ENCODE assay signal across 13 cellular contexts in genomic region chr15:70479056-70479455, GRCh38.
DNase-seq lines count a peak whose midpoint lies in the region; ATAC-seq, FAIRE-seq and TF ChIP-seq lines count a peak whose summit lies in the region.
"Had no signal": no experiment of that assay in that cellular context is flagged by ENCODE, and none has a peak within 500 bp of the region (broad histone marks: within the 10 kb centered on the region; RNA-seq: fewer than 3 reads in every experiment).

No MANE protein-coding gene starts in this region.

- no peaks in the 10 kb centered on the region for H3K9me3 ChIP-seq in KOPT-K1 (ENCODE audit: insufficient read depth, low read length, poor library complexity, severe bottlenecking)
- H3K9me3 ChIP-seq: right atrium auricular region had no signal

- no peaks in the 10 kb centered on the region for H3K36me3 Mint-ChIP-seq in activated naive CD4-positive, alpha-beta T cell treated with anti-CD3 and anti-CD28 coated beads for 36 hours (ENCODE audit: low read depth)
- H3K36me3 Mint-ChIP-seq in central memory CD8-positive, alpha-beta T cell (ENCODE audit: insufficient read depth): peaks cover 2% of the 10 kb centered on the region
- H3K36me3 Mint-ChIP-seq in stimulated activated effector memory CD8-positive, alpha-beta T cell treated with anti-CD3 and anti-CD28 coated beads, Interleukin-12 subunit alpha, Interleukin-12 subunit beta, amount 100 ng/mL, for 72 hours: peaks cover 22% of the 10 kb centered on the region

- H3K27ac ChIP-seq in KOPT-K1 (ENCODE audit: low read depth, low read length, poor library complexity, severe bottlenecking): peak overlapping the region; percentile 61
- H3K27ac ChIP-seq: right atrium auricular region had no signal

- no peak for FAIRE-seq in D721Med (lab: Jason Lieb, UNC)
- FAIRE-seq: endothelial cell of umbilical vein had no signal

- peaks cover 21% of the 10 kb centered on the region for H3K27me3 Mint-ChIP-seq in activated naive CD4-positive, alpha-beta T cell treated with anti-CD3 and anti-CD28 coated beads for 36 hours (ENCODE audit: low read depth)
- peaks cover 40% of the 10 kb centered on the region for H3K27me3 Mint-ChIP-seq in central memory CD8-positive, alpha-beta T cell

- peak overlapping the region; percentile 7 for H3K27ac Mint-ChIP-seq in activated naive CD4-positive, alpha-beta T cell treated with anti-CD3 and anti-CD28 coated beads for 36 hours
- no peak overlapping the region for H3K27ac Mint-ChIP-seq in central memory CD8-positive, alpha-beta T cell (ENCODE audit: low read depth)
- H3K27ac Mint-ChIP-seq in stimulated activated effector memory CD8-positive, alpha-beta T cell treated with anti-CD3 and anti-CD28 coated beads, Interleukin-12 subunit alpha, Interleukin-12 subunit beta, amount 100 ng/mL, for 72 hours: peak overlapping the region; percentile 21

- H3K9me3 Mint-ChIP-seq in activated naive CD4-positive, alpha-beta T cell treated with anti-CD3 and anti-CD28 coated beads for 36 hours: no peaks in the 10 kb centered on the region
- no peaks in the 10 kb centered on the region for H3K9me3 Mint-ChIP-seq in central memory CD8-positive, alpha-beta T cell
- no peaks in the 10 kb centered on the region for H3K9me3 Mint-ChIP-seq in stimulated activated effector memory CD8-positive, alpha-beta T cell treated with anti-CD3 and anti-CD28 coated beads, Interleukin-12 subunit alpha, Interleukin-12 subunit beta, amount 100 ng/mL, for 72 hours

- TF ChIP-seq CTCF in D721Med (IDR thresholded peaks at IDR 0.05; ENCODE audit: insufficient read depth, missing control alignments): no peak

- CTCF ChIA-PET in activated naive CD4-positive, alpha-beta T cell treated with anti-CD3 and anti-CD28 coated beads for 36 hours (lab: Charles Lee): interaction anchor here (1.0 to 4.5 kb wide), 4 partner anchors 9 to 25 kb away, joined by 3 to 28 read pairs (median 4); no protein-coding TSS in a partner anchor

- H3K4me1 Mint-ChIP-seq in activated naive CD4-positive, alpha-beta T cell treated with anti-CD3 and anti-CD28 coated beads for 36 hours (ENCODE audit: low read depth): peaks cover 45% of the 10 kb centered on the region
- peaks cover 37% of the 10 kb centered on the region for H3K4me1 Mint-ChIP-seq in central memory CD8-positive, alpha-beta T cell
- peaks cover 81% of the 10 kb centered on the region for H3K4me1 Mint-ChIP-seq in stimulated activated effector memory CD8-positive, alpha-beta T cell treated with anti-CD3 and anti-CD28 coated beads, Interleukin-12 subunit alpha, Interleukin-12 subunit beta, amount 100 ng/mL, for 72 hours

- no peak overlapping the region for H3K4me3 Mint-ChIP-seq in activated naive CD4-positive, alpha-beta T cell treated with anti-CD3 and anti-CD28 coated beads for 36 hours
- peak overlapping the region; percentile 25 for H3K4me3 Mint-ChIP-seq in central memory CD8-positive, alpha-beta T cell
- H3K4me3 Mint-ChIP-seq in stimulated activated effector memory CD8-positive, alpha-beta T cell treated with anti-CD3 and anti-CD28 coated beads, Interleukin-12 subunit alpha, Interleukin-12 subunit beta, amount 100 ng/mL, for 72 hours: peak overlapping the region; percentile 39

- no peak for DNase-seq in activated naive CD4-positive, alpha-beta T cell treated with anti-CD3 and anti-CD28 coated beads for 36 hours
- no peak for DNase-seq in activated naive CD4-positive, alpha-beta T cell (lab: John Stamatoyannopoulos, UW)
- no peak for DNase-seq in central memory CD8-positive, alpha-beta T cell (ENCODE audit: low spot score in 2 of 2)
- DNase-seq in stimulated activated effector memory CD8-positive, alpha-beta T cell treated with anti-CD3 and anti-CD28 coated beads, Interleukin-12 subunit alpha, Interleukin-12 subunit beta, amount 100 ng/mL, for 72 hours (ENCODE audit: low spot score in 2 of 2): no peak
- no peak for DNase-seq in stimulated activated CD4-positive, alpha-beta T cell treated with anti-CD3 and anti-CD28 coated beads, Interleukin-2, amount 100 ng/mL, for 24 hours
- DNase-seq in AG08396 (ENCODE audit: low spot score) (no peak), D721Med (ENCODE audit: insufficient read length, low spot score) (no peak)
- DNase-seq: activated CD4-positive, CD25-positive, alpha-beta regulatory T cell; foreskin melanocyte; NCI-H1930 had no signal

- no peak for ATAC-seq in central memory CD8-positive, alpha-beta T cell (replicated peaks; ENCODE audit: extremely low read depth, poor library complexity, severe bottlenecking)
- ATAC-seq in stimulated activated effector memory CD8-positive, alpha-beta T cell treated with anti-CD3 and anti-CD28 coated beads, Interleukin-12 subunit alpha, Interleukin-12 subunit beta, amount 100 ng/mL, for 72 hours: no peak

- intact Hi-C loops in activated naive CD4-positive, alpha-beta T cell treated with anti-CD3 and anti-CD28 coated beads for 36 hours (cut with micrococcal nuclease): no loop called here

- no peaks in the 10 kb centered on the region for H3K36me3 ChIP-seq in KOPT-K1 (ENCODE audit: insufficient read depth, low read length)
- H3K36me3 ChIP-seq: right atrium auricular region had no signal
